17 cellular contexts compared by ENCODE assay signal in genomic region chr1:229629251-229629650, GRCh38.
"Had no signal": no experiment of that assay in that cellular context is flagged by ENCODE, and none has a peak within 500 bp of the region (broad histone marks: within the 10 kb centered on the region; RNA-seq: fewer than 3 reads in every experiment).

No MANE protein-coding gene starts in this region.

- H3K27me3 Mint-ChIP-seq: activated CD4-positive, alpha-beta memory T cell treated with anti-CD3 and anti-CD28 coated beads for 36 hours; activated naive CD8-positive, alpha-beta T cell treated with anti-CD3 and anti-CD28 coated beads, Interleukin-2, amount 10 ng/mL, durations not matched to agents 7 days and 5 days; stimulated activated naive CD8-positive, alpha-beta T cell treated with anti-CD3 and anti-CD28 coated beads, Interleukin-15, Interleukin-2, amounts not matched to agents 100 ng/mL and 50 ng/mL, for 24 hours had no signal

- H3K27ac Mint-ChIP-seq: activated CD4-positive, alpha-beta memory T cell treated with anti-CD3 and anti-CD28 coated beads for 36 hours; activated naive CD8-positive, alpha-beta T cell treated with anti-CD3 and anti-CD28 coated beads, Interleukin-2, amount 10 ng/mL, durations not matched to agents 7 days and 5 days; activated T-cell treated with anti-CD3 and anti-CD28 coated beads, Interleukin-2, amount 50 U/mL, for 72 hours; endodermal cell; nephron; stimulated activated naive CD8-positive, alpha-beta T cell treated with anti-CD3 and anti-CD28 coated beads, Interleukin-15, Interleukin-2, amounts not matched to agents 100 ng/mL and 50 ng/mL, for 24 hours; T-helper 2 cell treated with Interferon-gamma antibody and Interleukin-4, amounts not matched to agents 5 μg/mL and 100 μg/mL, for 36 hours had no signal

- H3K9me3 ChIP-seq: body of pancreas, gastrocnemius medialis, heart right ventricle, ovary, upper lobe of left lung had no signal

- H3K27me3 ChIP-seq: body of pancreas, gastrocnemius medialis, heart right ventricle, ovary, upper lobe of left lung had no signal

- H3K4me3 ChIP-seq: body of pancreas, gastrocnemius medialis, heart right ventricle, ovary, upper lobe of left lung had no signal

- H3K4me3 Mint-ChIP-seq: activated CD4-positive, alpha-beta memory T cell treated with anti-CD3 and anti-CD28 coated beads for 36 hours; activated naive CD8-positive, alpha-beta T cell treated with anti-CD3 and anti-CD28 coated beads, Interleukin-2, amount 10 ng/mL, durations not matched to agents 7 days and 5 days; activated T-cell treated with anti-CD3 and anti-CD28 coated beads, Interleukin-2, amount 50 U/mL, for 72 hours; endodermal cell; T-helper 2 cell treated with Interferon-gamma antibody and Interleukin-4, amounts not matched to agents 5 μg/mL and 100 μg/mL, for 36 hours had no signal

- ATAC-seq: activated T-cell treated with anti-CD3 and anti-CD28 coated beads, Interleukin-2, amount 50 U/mL, for 72 hours; body of pancreas; gastrocnemius medialis; heart right ventricle; left ventricle myocardium superior had no signal

- H3K36me3 ChIP-seq: gastrocnemius medialis, ovary had no signal

- H3K27ac ChIP-seq: body of pancreas, gastrocnemius medialis, heart right ventricle, ovary, upper lobe of left lung had no signal

- DNase-seq: activated CD4-positive, alpha-beta memory T cell treated with anti-CD3 and anti-CD28 coated beads for 36 hours; activated gamma-delta T cell treated with Interleukin-2 at 50 U/mL for 16 hours; activated naive CD8-positive, alpha-beta T cell treated with anti-CD3 and anti-CD28 coated beads, Interleukin-2, amount 10 ng/mL, durations not matched to agents 7 days and 5 days; activated T-cell treated with anti-CD3 and anti-CD28 coated beads, Interleukin-2, amount 50 U/mL, for 72 hours; body of pancreas; gastrocnemius medialis; heart right ventricle; left ventricle myocardium superior; mesenchymal stem cell; ovary; stimulated activated CD4-positive, alpha-beta T cell treated with anti-CD3 and anti-CD28 coated beads, Interleukin-15, amount 100 ng/mL, for 24 hours; stimulated activated CD4-positive, alpha-beta T cell treated with anti-CD3 and anti-CD28 coated beads, Interleukin-4, amount 100 ng/mL, for 24 hours; upper lobe of left lung had no signal

- H3K9me3 Mint-ChIP-seq: activated CD4-positive, alpha-beta memory T cell treated with anti-CD3 and anti-CD28 coated beads for 36 hours; activated naive CD8-positive, alpha-beta T cell treated with anti-CD3 and anti-CD28 coated beads, Interleukin-2, amount 10 ng/mL, durations not matched to agents 7 days and 5 days; activated T-cell treated with anti-CD3 and anti-CD28 coated beads, Interleukin-2, amount 50 U/mL, for 72 hours; endodermal cell; nephron; stimulated activated naive CD8-positive, alpha-beta T cell treated with anti-CD3 and anti-CD28 coated beads, Interleukin-15, Interleukin-2, amounts not matched to agents 100 ng/mL and 50 ng/mL, for 24 hours; T-helper 2 cell treated with Interferon-gamma antibody and Interleukin-4, amounts not matched to agents 5 μg/mL and 100 μg/mL, for 36 hours had no signal
